In the genomic region with DNA sequence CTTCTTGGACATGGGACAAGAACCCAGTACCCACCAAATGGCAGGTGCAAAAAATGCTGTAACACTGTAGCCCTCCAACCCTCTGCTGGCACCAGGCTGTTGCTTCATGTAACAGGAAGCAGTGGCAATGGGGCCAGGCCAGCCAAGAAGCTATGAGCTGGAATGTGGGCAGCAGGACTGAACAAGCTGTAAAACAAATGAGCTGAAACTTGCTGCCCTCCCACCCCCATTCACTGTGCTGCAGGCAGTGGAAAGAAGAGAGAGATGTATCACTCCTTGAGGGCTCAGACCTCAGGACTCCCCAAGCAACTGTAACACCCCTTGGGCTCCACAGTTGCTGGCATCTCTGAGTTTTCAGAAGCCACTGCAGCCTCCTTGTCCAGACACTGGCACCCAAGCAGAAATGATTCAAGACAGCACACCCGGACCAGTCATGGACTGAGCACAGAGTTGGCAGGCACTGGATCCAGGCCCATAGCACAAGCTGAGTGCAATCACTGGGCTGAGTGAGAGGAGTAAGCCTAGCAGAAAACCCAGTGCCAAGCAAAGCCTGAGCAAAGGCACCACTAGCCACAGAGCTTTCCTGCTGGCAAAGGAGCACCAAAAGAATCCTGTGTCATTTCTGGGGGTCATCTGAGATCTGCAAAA, we compare ENCODE assay signal across 18 cellular contexts.
"Had no signal": no experiment of that assay in that cellular context is flagged by ENCODE, and none has a peak within 500 bp of the region (broad histone marks: within the 10 kb centered on the region; RNA-seq: fewer than 3 reads in every experiment).

No MANE protein-coding gene starts in this region.

- DNase-seq: activated B cell treated with CpG ODN at 0.5 μM for 24 hours; activated CD4-positive, alpha-beta memory T cell treated with anti-CD3 and anti-CD28 coated beads, Interleukin-2, amount 10 ng/mL, durations not matched to agents 7 days and 5 days; activated CD4-positive, alpha-beta T cell treated with anti-CD3 and anti-CD28 coated beads for 48 hours; activated CD8-positive, alpha-beta memory T cell treated with anti-CD3 and anti-CD28 coated beads, Interleukin-2, amount 10 ng/mL, durations not matched to agents 7 days and 5 days; activated naive CD8-positive, alpha-beta T cell treated with anti-CD3 and anti-CD28 coated beads for 36 hours; central memory CD4-positive, alpha-beta T cell; dorsolateral prefrontal cortex; left ventricle myocardium superior; mesenchymal stem cell; mucosa of descending colon; naive B cell; stimulated activated CD4-positive, alpha-beta T cell treated with anti-CD3 and anti-CD28 coated beads, Interleukin-12 subunit alpha, Interleukin-12 subunit beta, amount 100 ng/mL, for 4 hours; stimulated activated CD4-positive, alpha-beta T cell treated with anti-CD3 and anti-CD28 coated beads, Interleukin-1b, Interleukin-23, amount 100 ng/mL, for 48 hours; stimulated activated CD8-positive, alpha-beta memory T cell treated with anti-CD3 and anti-CD28 coated beads, Interleukin-4, amount 100 ng/mL, for 48 hours; transverse colon had no signal

- H3K4me3 ChIP-seq: dorsolateral prefrontal cortex, mucosa of descending colon, prostate gland, right atrium auricular region, suprapubic skin, transverse colon had no signal

- H3K9me3 ChIP-seq: prostate gland, transverse colon had no signal

- ATAC-seq: activated CD8-positive, alpha-beta memory T cell treated with anti-CD3 and anti-CD28 coated beads, Interleukin-2, amount 10 ng/mL, durations not matched to agents 7 days and 5 days; left ventricle myocardium superior; mucosa of descending colon had no signal

- H3K27me3 ChIP-seq: dorsolateral prefrontal cortex, right atrium auricular region, suprapubic skin, transverse colon had no signal

- H3K36me3 ChIP-seq: prostate gland, right atrium auricular region, suprapubic skin, transverse colon had no signal

- H3K4me1 ChIP-seq: prostate gland, right atrium auricular region had no signal

- H3K27ac ChIP-seq: dorsolateral prefrontal cortex, prostate gland, right atrium auricular region, suprapubic skin, transverse colon had no signal
